27 cellular contexts compared by ENCODE assay signal in the genomic region with DNA sequence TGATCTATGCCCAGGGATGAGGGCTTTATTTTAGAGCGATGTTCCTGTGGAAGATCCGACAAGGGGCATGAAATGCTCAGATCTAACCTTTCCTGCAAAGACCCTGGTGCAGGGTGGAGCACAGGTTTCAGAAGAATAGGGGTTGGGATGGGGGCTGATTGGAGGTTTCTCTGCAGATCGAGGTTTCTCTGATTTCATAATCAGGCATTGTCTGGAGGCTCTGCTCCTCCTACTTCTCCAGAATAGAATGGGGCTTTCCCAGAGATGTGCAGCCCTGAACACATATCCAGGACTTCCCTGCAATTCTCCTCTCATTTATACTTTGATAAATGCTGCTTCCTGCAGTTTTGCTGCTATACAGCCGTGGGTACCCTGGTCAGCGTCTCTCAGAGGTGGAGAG.
"Had no signal": no experiment of that assay in that cellular context is flagged by ENCODE, and none has a peak within 500 bp of the region (broad histone marks: within the 10 kb centered on the region; RNA-seq: fewer than 3 reads in every experiment).

No MANE protein-coding gene starts in this region.

- H3K4me1 Mint-ChIP-seq: memory B cell; mesothelial cell of epicardium; naive thymus-derived CD4-positive, alpha-beta T cell; nephron; stimulated activated effector memory CD8-positive, alpha-beta T cell treated with anti-CD3 and anti-CD28 coated beads, Interleukin-12 subunit alpha, Interleukin-12 subunit beta, amount 100 ng/mL, for 72 hours had no signal

- H3K36me3 ChIP-seq: colonic mucosa, esophagus squamous epithelium, gastrocnemius medialis, heart left ventricle, left ventricle myocardium inferior, lower lobe of right lung, neural progenitor cell, prostate gland, sigmoid colon, stomach, thyroid gland had no signal

- ATAC-seq: gastrocnemius medialis; heart left ventricle; left cardiac atrium; lower lobe of right lung; naive thymus-derived CD4-positive, alpha-beta T cell; right cardiac atrium; stimulated activated effector memory CD8-positive, alpha-beta T cell treated with anti-CD3 and anti-CD28 coated beads, Interleukin-12 subunit alpha, Interleukin-12 subunit beta, amount 100 ng/mL, for 72 hours had no signal

- H3K9ac ChIP-seq: neural progenitor cell had no signal

- DNase-seq: colonic mucosa; dermis blood vessel endothelial cell; effector memory CD4-positive, alpha-beta T cell; erythroblast; esophagus squamous epithelium; foreskin fibroblast; gastrocnemius medialis; heart left ventricle; left cardiac atrium; left ventricle myocardium inferior; lower lobe of right lung; naive thymus-derived CD4-positive, alpha-beta T cell; right cardiac atrium; sigmoid colon; stimulated activated CD4-positive, alpha-beta T cell treated with anti-CD3 and anti-CD28 coated beads, Interleukin-2, amount 100 ng/mL, for 24 hours; stimulated activated CD4-positive, alpha-beta T cell treated with anti-CD3 and anti-CD28 coated beads, Interleukin-4, amount 100 ng/mL, for 24 hours; stimulated activated naive CD4-positive, alpha-beta T cell treated with Interleukin-2 at 50 U/mL for 16 hours; stomach; thyroid gland had no signal

- H3K4me3 ChIP-seq: colonic mucosa, esophagus squamous epithelium, gastrocnemius medialis, heart left ventricle, hepatocyte, left ventricle myocardium inferior, lower lobe of right lung, neural progenitor cell, prostate gland, sigmoid colon, stomach, thyroid gland had no signal

- H3K4me3 Mint-ChIP-seq: memory B cell; mesothelial cell of epicardium; naive thymus-derived CD4-positive, alpha-beta T cell; nephron; neural progenitor cell; stimulated activated effector memory CD8-positive, alpha-beta T cell treated with anti-CD3 and anti-CD28 coated beads, Interleukin-12 subunit alpha, Interleukin-12 subunit beta, amount 100 ng/mL, for 72 hours; type B pancreatic cell had no signal

- H3K27me3 ChIP-seq: colonic mucosa, esophagus squamous epithelium, gastrocnemius medialis, heart left ventricle, neural progenitor cell, sigmoid colon, stomach, thyroid gland had no signal

- H3K79me2 ChIP-seq: hepatocyte had no signal

- H3K27ac Mint-ChIP-seq: memory B cell; mesothelial cell of epicardium; naive thymus-derived CD4-positive, alpha-beta T cell; nephron; neural progenitor cell; stimulated activated effector memory CD8-positive, alpha-beta T cell treated with anti-CD3 and anti-CD28 coated beads, Interleukin-12 subunit alpha, Interleukin-12 subunit beta, amount 100 ng/mL, for 72 hours; type B pancreatic cell had no signal

- H3K27ac ChIP-seq: colonic mucosa, esophagus squamous epithelium, gastrocnemius medialis, heart left ventricle, hepatocyte, left ventricle myocardium inferior, lower lobe of right lung, neural progenitor cell, prostate gland, sigmoid colon, stomach, thyroid gland had no signal

- H3K9me3 ChIP-seq: colonic mucosa, esophagus squamous epithelium, gastrocnemius medialis, heart left ventricle, left ventricle myocardium inferior, lower lobe of right lung, prostate gland, sigmoid colon, stomach, thyroid gland had no signal

- H3K4me2 ChIP-seq: hepatocyte, neural progenitor cell had no signal

- H3K36me3 Mint-ChIP-seq: memory B cell; mesothelial cell of epicardium; naive thymus-derived CD4-positive, alpha-beta T cell; neural progenitor cell; stimulated activated effector memory CD8-positive, alpha-beta T cell treated with anti-CD3 and anti-CD28 coated beads, Interleukin-12 subunit alpha, Interleukin-12 subunit beta, amount 100 ng/mL, for 72 hours; type B pancreatic cell had no signal

- H3K9me3 Mint-ChIP-seq: memory B cell; mesothelial cell of epicardium; naive thymus-derived CD4-positive, alpha-beta T cell; nephron; neural progenitor cell; type B pancreatic cell had no signal

- H2AFZ ChIP-seq: hepatocyte, neural progenitor cell had no signal

- H3K4me1 ChIP-seq: colonic mucosa, esophagus squamous epithelium, gastrocnemius medialis, lower lobe of right lung, prostate gland, stomach, thyroid gland had no signal
